Comparison of ENCODE assay signal across 33 cellular contexts in genomic region chr1:41557751-41558455, GRCh38.
DNase-seq lines count a peak whose midpoint lies in the region; ATAC-seq and TF ChIP-seq lines count a peak whose summit lies in the region.
"Had no signal": no experiment of that assay in that cellular context is flagged by ENCODE, and none has a peak within 500 bp of the region (broad histone marks: within the 10 kb centered on the region; RNA-seq: fewer than 3 reads in every experiment).

No MANE protein-coding gene starts in this region.

- H3K9me3 Mint-ChIP-seq in type B pancreatic cell = peaks cover 7% of the 10 kb centered on the region
- peaks cover 9% of the 10 kb centered on the region for H3K9me3 Mint-ChIP-seq in activated T-cell treated with anti-CD3 and anti-CD28 coated beads, Interleukin-2, amount 50 U/mL, for 4 hours

- H3K18ac ChIP-seq in neuronal stem cell (ENCODE audit: low read length) = no peak overlapping the region

- peak; percentile 55 for DNase-seq in activated effector memory CD4-positive, alpha-beta T cell treated with anti-CD3 and anti-CD28 coated beads, Interleukin-2, amount 50 U/mL, for 16 hours
- DNase-seq in activated effector memory CD4-positive, alpha-beta T cell treated with Interleukin-2 at 50 U/mL for 16 hours = no peak
- DNase-seq in heart left ventricle = peak in 1 of 5 donors; percentile 28
- no peak for DNase-seq in neuronal stem cell (ENCODE audit: low spot score)
- peak; percentile 55 for DNase-seq in type B pancreatic cell (ENCODE audit: extremely low spot score, unreplicated experiment)
- no peak for DNase-seq in amygdala (lab: John Stamatoyannopoulos, UW)
- DNase-seq in activated T-cell treated with anti-CD3 and anti-CD28 coated beads, Interleukin-2, amount 50 U/mL, for 4 hours = no peak
- no peak for DNase-seq in colonic mucosa
- DNase-seq: activated CD4-positive, alpha-beta T cell treated with anti-CD3 and anti-CD28 coated beads for 1 hour; activated CD8-positive, alpha-beta T cell treated with anti-CD3 and anti-CD28 coated beads, Interleukin-2, amount 10 ng/mL, durations not matched to agents 7 days and 5 days; AML-193; CD4-positive, alpha-beta T cell; endodermal cell; foreskin keratinocyte; KG1; left lung; MG63; midbrain; naive thymus-derived CD8-positive, alpha-beta T cell; NCI-H2081 treated with DMSO at 0.1 percent for 48 hours; NCI-H226; NCI-H69; retina; SK-N-SH; stimulated activated CD4-positive, alpha-beta T cell treated with anti-CD3 and anti-CD28 coated beads, Interleukin-4, amount 100 ng/mL, for 4 hours; stimulated activated naive CD8-positive, alpha-beta T cell treated with anti-CD3 and anti-CD28 coated beads, Interleukin-15, Interleukin-2, amounts not matched to agents 100 U/mL and 50 U/mL, for 24 hours; T-helper 17 cell; testis had no signal

- no peak overlapping the region for H3K4me2 ChIP-seq in neuronal stem cell (ENCODE audit: insufficient read depth, low read length, poor library complexity, severe bottlenecking)
- H3K4me2 ChIP-seq: A549, hepatocyte, SK-N-SH had no signal

- H2BK12ac ChIP-seq in neuronal stem cell (ENCODE audit: low read length) = no peak overlapping the region

- no peak overlapping the region for H3K4ac ChIP-seq in neuronal stem cell (ENCODE audit: low read length)

- no peak overlapping the region for H3K27ac Mint-ChIP-seq in type B pancreatic cell
- H3K27ac Mint-ChIP-seq: activated CD8-positive, alpha-beta T cell treated with anti-CD3 and anti-CD28 coated beads, Interleukin-2, amount 10 ng/mL, durations not matched to agents 7 days and 5 days; CD4-positive, alpha-beta T cell; endodermal cell had no signal

- no peak overlapping the region for H4K8ac ChIP-seq in neuronal stem cell (ENCODE audit: low read depth, low read length)

- H3K27me3 ChIP-seq in heart left ventricle (no peaks in the 10 kb centered on the region), neuronal stem cell (ENCODE audit: control insufficient read depth in 3 of 3, insufficient read depth in 3 of 3, low read depth in 1 of 3, low read length in 3 of 3) (peaks cover 0 to 4% (median 1%) of the 10 kb centered on the region in 3 experiments), colonic mucosa (no peaks in the 10 kb centered on the region)
- H3K27me3 ChIP-seq: esophagus muscularis mucosa, hepatocyte, left lung, MG63, testis had no signal

- H2AFZ ChIP-seq in neuronal stem cell (ENCODE audit: low read length) = no peak overlapping the region
- H2AFZ ChIP-seq: hepatocyte had no signal

- no peak overlapping the region for H3K23ac ChIP-seq in neuronal stem cell (ENCODE audit: low read depth, low read length, poor library complexity)

- peak in 3 of 4 donors; percentile 10 to 28 (median 25) for ATAC-seq in heart left ventricle
- no peak for ATAC-seq in activated T-cell treated with anti-CD3 and anti-CD28 coated beads, Interleukin-2, amount 50 U/mL, for 4 hours
- ATAC-seq: A549; activated CD8-positive, alpha-beta T cell treated with anti-CD3 and anti-CD28 coated beads, Interleukin-2, amount 10 ng/mL, durations not matched to agents 7 days and 5 days; activated naive CD4-positive, alpha-beta T cell treated with anti-CD3 and anti-CD28 coated beads, Interleukin-2, amount 50 U/mL, for 72 hours; foreskin keratinocyte; left lung; naive thymus-derived CD8-positive, alpha-beta T cell; stimulated activated naive CD8-positive, alpha-beta T cell treated with anti-CD3 and anti-CD28 coated beads, Interleukin-15, Interleukin-2, amounts not matched to agents 100 U/mL and 50 U/mL, for 24 hours; T-helper 17 cell had no signal

- H3K14ac ChIP-seq in neuronal stem cell (ENCODE audit: low read length) = no peak overlapping the region

- H3K9ac ChIP-seq in neuronal stem cell (ENCODE audit: low read depth, low read length, poor library complexity) (no peak overlapping the region), colonic mucosa (ENCODE audit: low read depth in 2 of 2, low read length in 2 of 2) (no peak overlapping the region)
- H3K9ac ChIP-seq: SK-N-SH had no signal

- peaks cover 21% of the 10 kb centered on the region for H3K27me3 Mint-ChIP-seq in type B pancreatic cell
- no peaks in the 10 kb centered on the region for H3K27me3 Mint-ChIP-seq in activated T-cell treated with anti-CD3 and anti-CD28 coated beads, Interleukin-2, amount 50 U/mL, for 4 hours (ENCODE audit: low read depth)
- H3K27me3 Mint-ChIP-seq: CD4-positive, alpha-beta T cell; naive thymus-derived CD8-positive, alpha-beta T cell; T-helper 17 cell had no signal

- WGBS in heart left ventricle, 4 donors = 80 to 84% (median 81%) methylated on average over 13 of the region's 13 CpGs
- no CpG with 5 or more reads among the region's 13 CpGs for WGBS in neuronal stem cell (ENCODE audit: extremely low coverage in 2 of 2, insufficient read length in 2 of 2, insufficient replicate concordance in 1 of 2), 2 donors

- no peak overlapping the region for H3K4me3 Mint-ChIP-seq in type B pancreatic cell
- H3K4me3 Mint-ChIP-seq in activated T-cell treated with anti-CD3 and anti-CD28 coated beads, Interleukin-2, amount 50 U/mL, for 4 hours = no peak overlapping the region
- H3K4me3 Mint-ChIP-seq: activated CD8-positive, alpha-beta T cell treated with anti-CD3 and anti-CD28 coated beads, Interleukin-2, amount 10 ng/mL, durations not matched to agents 7 days and 5 days; CD4-positive, alpha-beta T cell; endodermal cell; naive thymus-derived CD8-positive, alpha-beta T cell; T-helper 17 cell had no signal

- H3K4me1 Mint-ChIP-seq in type B pancreatic cell (ENCODE audit: unreplicated experiment) = no peaks in the 10 kb centered on the region
- no peaks in the 10 kb centered on the region for H3K4me1 Mint-ChIP-seq in activated T-cell treated with anti-CD3 and anti-CD28 coated beads, Interleukin-2, amount 50 U/mL, for 4 hours (ENCODE audit: low read depth)
- H3K4me1 Mint-ChIP-seq: endodermal cell had no signal

- TF ChIP-seq POLR2A in heart left ventricle (IDR thresholded peaks at IDR 0.05) = no peak

- peak overlapping the region; percentile 75 for H2AK5ac ChIP-seq in neuronal stem cell (ENCODE audit: low read depth, low read length)

- H3K27ac ChIP-seq in heart left ventricle = peak overlapping the region in 8 of 12 donors; percentile 13 to 80 (median 50)
- no peak overlapping the region for H3K27ac ChIP-seq in neuronal stem cell (replicated peaks; ENCODE audit: low read length)
- H3K27ac ChIP-seq in colonic mucosa = no peak overlapping the region
- H3K27ac ChIP-seq: A549, esophagus muscularis mucosa, foreskin keratinocyte, hepatocyte, left lung, RWPE1, testis had no signal

- H2BK120ac ChIP-seq in neuronal stem cell (ENCODE audit: low read depth, low read length) = peak overlapping the region; percentile 47

- no peaks in the 10 kb centered on the region for H3K79me1 ChIP-seq in neuronal stem cell (ENCODE audit: low read depth, low read length)

- no peak overlapping the region for H2BK15ac ChIP-seq in neuronal stem cell (ENCODE audit: low read length)

- H2BK5ac ChIP-seq in neuronal stem cell (ENCODE audit: low read length) = no peak overlapping the region

- H3K4me1 ChIP-seq in heart left ventricle (peaks cover 0 to 19% (median 7%) of the 10 kb centered on the region in 12 donors), neuronal stem cell (ENCODE audit: control insufficient read depth in 2 of 2, insufficient read depth in 1 of 2, low read depth in 1 of 2, low read length in 2 of 2) (no peaks in the 10 kb centered on the region), colonic mucosa (no peaks in the 10 kb centered on the region)
- H3K4me1 ChIP-seq: A549, esophagus muscularis mucosa, foreskin keratinocyte, left lung, testis had no signal

- H3K4me3 ChIP-seq in heart left ventricle = no peak overlapping the region
- no peak overlapping the region for H3K4me3 ChIP-seq in neuronal stem cell (ENCODE audit: low read length in 2 of 2)
- H3K4me3 ChIP-seq in colonic mucosa = no peak overlapping the region
- H3K4me3 ChIP-seq: A549, esophagus muscularis mucosa, hepatocyte, left lung, MG63, testis had no signal

- intact Hi-C loops in heart left ventricle (cut with DNase I) (loop anchor here in 1 of 10 donors (5.0 kb wide), 1 partner anchor 41 kb away; no protein-coding TSS in a partner anchor), colonic mucosa (cut with DNase I) (no loop called here)

- TF ChIP-seq CTCF in heart left ventricle (IDR thresholded peaks at IDR 0.05) (no peak), type B pancreatic cell (conservative IDR thresholded peaks at IDR 0.05) (no peak), colonic mucosa (IDR thresholded peaks at IDR 0.05) (no peak)

- H3K36me3 Mint-ChIP-seq in type B pancreatic cell = peaks cover 4% of the 10 kb centered on the region
- H3K36me3 Mint-ChIP-seq in activated T-cell treated with anti-CD3 and anti-CD28 coated beads, Interleukin-2, amount 50 U/mL, for 4 hours (ENCODE audit: insufficient read depth) = peaks cover 68% of the 10 kb centered on the region

- no peak overlapping the region for H4K91ac ChIP-seq in neuronal stem cell (ENCODE audit: low read depth, low read length, poor library complexity)

- peaks cover 0 to 3% (median 0%) of the 10 kb centered on the region in 12 donors for H3K9me3 ChIP-seq in heart left ventricle
- H3K9me3 ChIP-seq in neuronal stem cell (replicated peaks in 1 of 2; ENCODE audit: control insufficient read depth in 2 of 2, insufficient read depth in 1 of 2, low read depth in 1 of 2, low read length in 2 of 2) = peaks cover 5% of the 10 kb centered on the region in 2 donors
- H3K9me3 ChIP-seq in colonic mucosa = no peaks in the 10 kb centered on the region
- H3K9me3 ChIP-seq: A549, esophagus muscularis mucosa, left lung, MG63, SK-N-SH, testis had no signal

- H3K36me3 ChIP-seq in heart left ventricle = no peaks in the 10 kb centered on the region
- no peaks in the 10 kb centered on the region for H3K36me3 ChIP-seq in neuronal stem cell (replicated peaks in 1 of 2; ENCODE audit: control insufficient read depth in 2 of 2, insufficient read depth in 2 of 2, low read length in 2 of 2)
- H3K36me3 ChIP-seq in colonic mucosa = no peaks in the 10 kb centered on the region
- H3K36me3 ChIP-seq: esophagus muscularis mucosa, MG63 had no signal

Comparison
In these comparisons a context has a peak if more than half of its experiments do, and no peak if none do; other contexts are left out.
1. DNase-seq: peak in activated effector memory CD4-positive, alpha-beta T cell treated with anti-CD3 and anti-CD28 coated beads, Interleukin-2, amount 50 U/mL, for 16 hours (single experiment) and type B pancreatic cell (single experiment); none in activated effector memory CD4-positive, alpha-beta T cell treated with Interleukin-2 at 50 U/mL for 16 hours (single experiment), neuronal stem cell (single experiment), amygdala (0 of 56), activated T-cell treated with anti-CD3 and anti-CD28 coated beads, Interleukin-2, amount 50 U/mL, for 4 hours (single experiment) and colonic mucosa (single experiment).
2. ATAC-seq: peak in heart left ventricle (3 of 4); none in activated T-cell treated with anti-CD3 and anti-CD28 coated beads, Interleukin-2, amount 50 U/mL, for 4 hours (0 of 2).
3. H3K27ac ChIP-seq: peak in heart left ventricle (8 of 12); none in neuronal stem cell (single experiment) and colonic mucosa (single experiment).